In genomic region chr19:42283248-42284065, GRCh38 we compare ENCODE assay signal across 8 cellular contexts. TPM values are rescaled to one million over a fixed set of nuclear protein-coding genes. Genes with fewer than 3 reads are reported as not detected.
A peak's percentile ranks its signal among the peaks of the same experiment; 100 is the strongest.
DNase-seq lines count a peak whose midpoint lies in the region; ATAC-seq and TF ChIP-seq lines count a peak whose summit lies in the region.

No MANE protein-coding gene starts in this region.

- ATAC-seq in GM18907 (IDR thresholded peaks at IDR 0.05; ENCODE audit: unreplicated experiment) (peak; percentile 48), HG03135 (IDR thresholded peaks at IDR 0.05; ENCODE audit: unreplicated experiment) (peak; percentile 43)

- DNase-seq in AG08396 (ENCODE audit: low spot score) = peak; percentile 98
- peak; percentile 96 for DNase-seq in NCI-H2196 (lab: John Stamatoyannopoulos, UW; ENCODE audit: unreplicated experiment)
- peak; percentile 92 to 98 (median 96) for DNase-seq in activated CD4-positive, CD25-positive, alpha-beta regulatory T cell (lab: John Stamatoyannopoulos, UW)
- DNase-seq in cerebellar cortex (ENCODE audit: low spot score) = peak; percentile 92
- no peak for DNase-seq in kidney epithelial cell (ENCODE audit: low read depth)
- DNase-seq in stimulated activated CD4-positive, alpha-beta T cell treated with anti-CD3 and anti-CD28 coated beads, Interleukin-15, amount 100 ng/mL, for 1 hour (ENCODE audit: low read depth in 1 of 2, low spot score in 1 of 2) = peak; percentile 95 to 96

- no peak for TF ChIP-seq CTCF in kidney epithelial cell (IDR thresholded peaks at IDR 0.05; ENCODE audit: insufficient read depth, low read length, poor library complexity, severe bottlenecking)

- H3K4me3 ChIP-seq in kidney epithelial cell (ENCODE audit: low read depth, low read length) = peak overlapping the region; percentile 62

- no peaks in the 10 kb centered on the region for H3K27me3 ChIP-seq in kidney epithelial cell (ENCODE audit: control insufficient read depth, insufficient read depth, low read length)

- H3K36me3 ChIP-seq in kidney epithelial cell (ENCODE audit: control insufficient read depth, insufficient read depth, low read length) = peaks cover 1% of the 10 kb centered on the region

RNA-seq across cellular contexts. Expression of gene CIC, which starts 14.4 kb away (rescaled TPM):
- total RNA-seq in kidney epithelial cell = 39.4 and 41.7 TPM in 2 replicates

RNA-seq across cellular contexts. Expression of gene PRR19, which starts 18.5 kb away (rescaled TPM):
- total RNA-seq in kidney epithelial cell = 0.55 and 0.92 TPM in 2 replicates

RNA-seq across cellular contexts. Expression of gene PAFAH1B3, which starts 19.0 kb away (rescaled TPM):
- total RNA-seq in kidney epithelial cell = 106 and 113 TPM in 2 replicates

RNA-seq across cellular contexts. Expression of gene ERF, which starts 28.5 kb away (rescaled TPM):
- 31.6 and 48.8 TPM in 2 replicates for total RNA-seq in kidney epithelial cell

RNA-seq across cellular contexts. Expression of gene TMEM145, which starts 29.7 kb away (rescaled TPM):
- total RNA-seq in kidney epithelial cell = 0.54 and 4.9 TPM in 2 replicates
